ENCODE assay signal across 8 cellular contexts in the genomic region with DNA sequence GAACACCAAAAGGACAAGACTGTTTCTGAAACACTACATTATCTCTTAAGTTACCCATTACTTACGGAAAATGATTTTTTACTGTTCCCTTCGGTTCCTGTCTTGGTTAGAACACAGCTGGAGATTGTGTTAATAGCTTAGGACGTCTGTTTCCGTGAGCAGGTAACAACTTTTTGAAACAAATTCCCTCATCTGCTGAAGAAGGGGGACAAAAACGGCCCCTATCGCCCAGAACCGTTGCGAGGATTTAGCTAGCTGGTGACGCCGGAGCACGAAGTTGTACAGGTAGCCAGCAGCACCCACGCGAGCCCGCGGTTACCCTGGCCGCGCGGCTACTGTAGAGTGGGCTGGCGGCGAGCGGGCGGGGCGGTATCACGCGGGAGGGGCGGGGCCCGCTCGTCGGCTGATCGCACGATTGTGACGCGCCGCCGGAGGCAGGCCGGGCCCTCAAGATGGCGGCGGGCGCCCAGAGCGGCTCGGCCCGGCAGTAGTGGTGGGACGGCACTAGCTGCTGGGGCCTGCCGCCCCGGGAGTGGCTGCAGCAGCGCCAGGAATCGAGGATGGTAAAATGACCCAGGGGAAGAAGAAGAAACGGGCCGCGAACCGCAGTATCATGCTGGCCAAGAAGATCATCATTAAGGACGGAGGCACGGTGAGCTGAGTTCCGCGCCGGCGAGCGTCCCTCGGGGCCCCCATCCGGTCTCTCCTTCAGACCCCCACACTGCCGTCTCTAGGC.
A peak's percentile ranks its signal among the peaks of the same experiment; 100 is the strongest.
DNase-seq lines count a peak whose midpoint lies in the region; ATAC-seq and TF ChIP-seq lines count a peak whose summit lies in the region.

No MANE protein-coding gene starts in this region.

- H3K27ac Mint-ChIP-seq in Calu3 (ENCODE audit: unreplicated experiment), result peak overlapping the region; percentile 94

- BruUV-seq in Calu3 (replicated peaks; lab: Mats Ljungman, UMichigan), result no TSS peak

- H3K4me1 ChIP-seq in NT2/D1 (ENCODE audit: insufficient read depth, insufficient read length) (no peaks in the 10 kb centered on the region), mucosa of descending colon (ENCODE audit: low read depth) (peaks cover 14% of the 10 kb centered on the region)

- intact Hi-C loops in Calu3 (cut with micrococcal nuclease; ENCODE audit: unreplicated experiment), result loop anchor here (5.0 kb wide), 1 partner anchor 94 kb away; the partner anchor contains the start of genes SASS6 and TRMT13
- intact Hi-C loops in mucosa of descending colon (cut with DNase I, micrococcal nuclease), result loop anchor here in 1 of 2 donors (5.0 kb wide), 1 partner anchor 66 kb away; no protein-coding TSS in a partner anchor

- no peaks in the 10 kb centered on the region for H3K9me3 Mint-ChIP-seq in Calu3 (ENCODE audit: low read depth, unreplicated experiment)

- no peaks in the 10 kb centered on the region for H3K27me3 ChIP-seq in NT2/D1 (ENCODE audit: insufficient read depth, insufficient read length)

- no peaks in the 10 kb centered on the region for H3K9me3 ChIP-seq in NT2/D1 (ENCODE audit: insufficient read depth, low read length)
- H3K9me3 ChIP-seq in mucosa of descending colon, result no peaks in the 10 kb centered on the region

- peak overlapping the region; percentile 97 for H3K9ac ChIP-seq in NT2/D1 (ENCODE audit: insufficient read length, low read depth)

- H3K36me3 ChIP-seq in NT2/D1 (ENCODE audit: insufficient read depth, insufficient read length, low read length) (peaks cover 7% of the 10 kb centered on the region), mucosa of descending colon (ENCODE audit: low read depth) (no peaks in the 10 kb centered on the region)

- TF ChIP-seq CTCF in Calu3 (IDR thresholded peaks at IDR 0.05; ENCODE audit: unreplicated experiment) (no peak), epithelial cell of esophagus (IDR thresholded peaks at IDR 0.05; ENCODE audit: insufficient read depth, low read depth, low read length, missing control alignments) (no peak), mucosa of descending colon (IDR thresholded peaks at IDR 0.05) (no peak)

- no peaks in the 10 kb centered on the region for H3K27me3 Mint-ChIP-seq in Calu3 (ENCODE audit: unreplicated experiment)

- CTCF ChIA-PET in Calu3 (lab: Charles Lee), result interaction anchor here (1.1 kb wide), 1 partner anchor 186 kb away, joined by 3 read pairs; no protein-coding TSS in a partner anchor

- no peaks in the 10 kb centered on the region for H3K4me1 Mint-ChIP-seq in Calu3 (ENCODE audit: low read depth, unreplicated experiment)

- peak overlapping the region; percentile 90 for H3K4me3 Mint-ChIP-seq in Calu3 (ENCODE audit: low read depth, unreplicated experiment)

- ATAC-seq in GM21381 (IDR thresholded peaks at IDR 0.05; ENCODE audit: unreplicated experiment) (peak; percentile 89), mucosa of descending colon (peak; percentile 97)

- DNase-seq in Calu3 (peak; percentile 85), HT1080 (ENCODE audit: low read depth) (peak; percentile 75), NT2/D1 (ENCODE audit: low read depth, low spot score) (peak; percentile 71), activated T-cell treated with anti-CD3 and anti-CD28 coated beads for 1 hour (ENCODE audit: low read depth) (peak; percentile 82), epithelial cell of esophagus (ENCODE audit: low read depth) (peak; percentile 93), mucosa of descending colon (peak; percentile 93 to 94 (median 94))
- peak; percentile 76 to 77 for DNase-seq in stimulated activated CD8-positive, alpha-beta memory T cell treated with anti-CD3 and anti-CD28 coated beads, Interleukin-4, amount 100 ng/mL, for 1 hour (ENCODE audit: low read depth in 2 of 2, low spot score in 1 of 2)

- H3K4me3 ChIP-seq in NT2/D1 (ENCODE audit: insufficient read length, low read depth), result peak overlapping the region; percentile 87
- H3K4me3 ChIP-seq in epithelial cell of esophagus (ENCODE audit: low read length), result peak overlapping the region; percentile 86
- peak overlapping the region; percentile 86 for H3K4me3 ChIP-seq in mucosa of descending colon

- H3K36me3 Mint-ChIP-seq in Calu3 (ENCODE audit: insufficient read depth, unreplicated experiment), result peaks cover 35% of the 10 kb centered on the region

Comparison
In these comparisons a context has a peak if more than half of its experiments do, and no peak if none do; other contexts are left out.
1. Peak in every context shown above with its lines: DNase-seq, ATAC-seq and H3K4me3 ChIP-seq.